In genomic region chr14:20219033-20219432, GRCh38 we compare ENCODE assay signal across 19 cellular contexts. TPM values are rescaled to one million over a fixed set of nuclear protein-coding genes. Genes with fewer than 3 reads are reported as not detected.
DNase-seq lines count a peak whose midpoint lies in the region; ATAC-seq, FAIRE-seq and TF ChIP-seq lines count a peak whose summit lies in the region.
"Had no signal": no experiment of that assay in that cellular context is flagged by ENCODE, and none has a peak within 500 bp of the region (broad histone marks: within the 10 kb centered on the region; RNA-seq: fewer than 3 reads in every experiment).

No MANE protein-coding gene starts in this region.

- dilution Hi-C loops in mammary epithelial cell (cut with HindIII; ENCODE audit: low sequenced_read_pairs) = no loop called here

- DNase-seq in MCF 10A (ENCODE audit: unreplicated experiment) = peak; percentile 27
- no peak for DNase-seq in mammary epithelial cell
- DNase-seq in MG63 = peak; percentile 3
- DNase-seq in K562 (ENCODE audit: extremely low read depth in 1 of 4, low spot score in 3 of 4) = peak in 1 of 4 experiments; percentile 21
- DNase-seq in RCC 7860 (ENCODE audit: low spot score) = no peak
- DNase-seq in CD14-positive monocyte (ENCODE audit: low spot score) = no peak
- no peak for DNase-seq in activated T-cell treated with anti-CD3 and anti-CD28 coated beads, Interleukin-2, amount 50 U/mL, for 72 hours
- DNase-seq in ureter (ENCODE audit: low spot score) = no peak
- DNase-seq: 8988T, Karpas-422, NCI-H1417, NCI-H1930, NCI-H2171, NCI-H446 treated with DMSO at 0.1 percent for 48 hours, NCI-H774, RPMI8226 had no signal

- no peak for TF ChIP-seq POLR2A in K562 (conservative IDR thresholded peaks at IDR 0.05)

- H3K9me3 Mint-ChIP-seq in MCF 10A (ENCODE audit: unreplicated experiment) (no peaks in the 10 kb centered on the region), CD14-positive monocyte (peaks cover 0 to 3% (median 0%) of the 10 kb centered on the region in 7 donors)
- H3K9me3 Mint-ChIP-seq in activated T-cell treated with anti-CD3 and anti-CD28 coated beads, Interleukin-2, amount 50 U/mL, for 72 hours = no peaks in the 10 kb centered on the region

- no peak overlapping the region for H2AFZ ChIP-seq in mammary epithelial cell (ENCODE audit: low read depth, low read length)
- H2AFZ ChIP-seq in K562 (ENCODE audit: low read depth, low read length) = peak overlapping the region; percentile 84
- H2AFZ ChIP-seq: GM23338 had no signal

- H3K4me1 Mint-ChIP-seq in MCF 10A (ENCODE audit: insufficient read depth, unreplicated experiment) = no peaks in the 10 kb centered on the region
- no peaks in the 10 kb centered on the region for H3K4me1 Mint-ChIP-seq in CD14-positive monocyte
- H3K4me1 Mint-ChIP-seq in activated T-cell treated with anti-CD3 and anti-CD28 coated beads, Interleukin-2, amount 50 U/mL, for 72 hours (ENCODE audit: low read depth) = no peaks in the 10 kb centered on the region
- H3K4me1 Mint-ChIP-seq: GM23338 had no signal

- H3K4me3 Mint-ChIP-seq in MCF 10A (ENCODE audit: unreplicated experiment) (no peak overlapping the region), CD14-positive monocyte (no peak overlapping the region)
- H3K4me3 Mint-ChIP-seq in activated T-cell treated with anti-CD3 and anti-CD28 coated beads, Interleukin-2, amount 50 U/mL, for 72 hours = no peak overlapping the region
- H3K4me3 Mint-ChIP-seq: GM23338 had no signal

- no peaks in the 10 kb centered on the region for H4K20me1 ChIP-seq in mammary epithelial cell (ENCODE audit: insufficient read depth, low read length)
- no peaks in the 10 kb centered on the region for H4K20me1 ChIP-seq in K562 (replicated peaks; ENCODE audit: control insufficient read depth, insufficient read depth, low read length)

- TF ChIP-seq RAD21 in K562 (CRISPR knock-in tag; conservative IDR thresholded peaks at IDR 0.05 in 1 of 2, IDR thresholded peaks at IDR 0.05 in 1 of 2) = no peak

- no peak overlapping the region for H3K27ac ChIP-seq in mammary epithelial cell (ENCODE audit: insufficient read depth, low read depth, low read length)
- no peak overlapping the region; the same call in 1 of the 3 replicates for H3K27ac ChIP-seq in K562 (ENCODE audit: extremely low read depth, low read depth, low read length)

- in situ Hi-C loops in mammary epithelial cell (cut with MboI; ENCODE audit: low sequenced_read_pairs in 2 of 2) (no loop called here), K562 (cut with MboI) (no loop called here)

- no peaks in the 10 kb centered on the region for H3K36me3 ChIP-seq in mammary epithelial cell (ENCODE audit: insufficient read depth, low read length)
- no peaks in the 10 kb centered on the region for H3K36me3 ChIP-seq in MG63
- H3K36me3 ChIP-seq in K562 (ENCODE audit: control insufficient read depth, insufficient read depth, low read length) = no peaks in the 10 kb centered on the region

- H3K36me3 Mint-ChIP-seq in MCF 10A (ENCODE audit: insufficient read depth, unreplicated experiment) (peaks cover 5% of the 10 kb centered on the region), CD14-positive monocyte (no peaks in the 10 kb centered on the region)
- H3K36me3 Mint-ChIP-seq in activated T-cell treated with anti-CD3 and anti-CD28 coated beads, Interleukin-2, amount 50 U/mL, for 72 hours (ENCODE audit: insufficient read depth in 2 of 2) = no peaks in the 10 kb centered on the region

- H3K27me3 Mint-ChIP-seq in MCF 10A (ENCODE audit: insufficient read depth, unreplicated experiment) = peaks cover 8% of the 10 kb centered on the region
- H3K27me3 Mint-ChIP-seq in CD14-positive monocyte (ENCODE audit: low read depth in 3 of 3) = peaks cover 0 to 9% (median under 1%) of the 10 kb centered on the region in 3 donors
- no peaks in the 10 kb centered on the region for H3K27me3 Mint-ChIP-seq in activated T-cell treated with anti-CD3 and anti-CD28 coated beads, Interleukin-2, amount 50 U/mL, for 72 hours (ENCODE audit: low read depth)

- H3K4me3 ChIP-seq in mammary epithelial cell (replicated peaks in 1 of 3; ENCODE audit: insufficient read depth in 1 of 3, low read depth in 2 of 3, low read length in 3 of 3) (no peak overlapping the region), MG63 (no peak overlapping the region), K562 (no peak overlapping the region)
- H3K4me3 ChIP-seq: GM23338 had no signal

- no peak for TF ChIP-seq EP300 in K562 (IDR thresholded peaks at IDR 0.05; ENCODE audit: low read length)

- H3K27ac Mint-ChIP-seq in MCF 10A (ENCODE audit: low read depth, unreplicated experiment) (no peak overlapping the region), CD14-positive monocyte (no peak overlapping the region)
- H3K27ac Mint-ChIP-seq in activated T-cell treated with anti-CD3 and anti-CD28 coated beads, Interleukin-2, amount 50 U/mL, for 72 hours = no peak overlapping the region
- H3K27ac Mint-ChIP-seq: GM23338 had no signal

- intact Hi-C loops in MCF 10A (cut with micrococcal nuclease) (no loop called here), mammary epithelial cell (cut with micrococcal nuclease) (loop anchor here (5.0 kb wide), 1 partner anchor 43 kb away; no protein-coding TSS in a partner anchor), K562 (cut with micrococcal nuclease) (no loop called here), CD14-positive monocyte (cut with micrococcal nuclease) (no loop called here)

- no peak; the same call in 1 of the 3 replicates for ATAC-seq in K562
- no peak for ATAC-seq in activated T-cell treated with anti-CD3 and anti-CD28 coated beads, Interleukin-2, amount 50 U/mL, for 72 hours (replicated peaks in 1 of 2)
- ATAC-seq: GM23338 had no signal

- peak; percentile 29 for FAIRE-seq in K562 (lab: Jason Lieb, UNC)
- FAIRE-seq in RCC 7860 (lab: Jason Lieb, UNC) = no peak
- FAIRE-seq: G401.6 had no signal

- H3K9me1 ChIP-seq in K562 (ENCODE audit: control insufficient read depth, insufficient read depth, low read length) = no peaks in the 10 kb centered on the region

- no TSS peak for BruUV-seq in MCF 10A (replicated peaks; lab: Mats Ljungman, UMichigan)
- no TSS peak for BruUV-seq in mammary epithelial cell (replicated peaks; lab: Mats Ljungman, UMichigan)
- BruUV-seq in K562 (replicated peaks; lab: Mats Ljungman, UMichigan) = no TSS peak

- POLR2A ChIA-PET in MCF 10A (lab: Yijun Ruan, JAX) (no interaction called here), K562 (lab: Yijun Ruan, JAX) (no interaction called here)

- no peaks in the 10 kb centered on the region for H3K4me1 ChIP-seq in mammary epithelial cell (ENCODE audit: insufficient read depth, low read length)
- peaks cover 0 to 12% of the 10 kb centered on the region in 2 experiments; a peak in 3 of 5 replicates for H3K4me1 ChIP-seq in K562 (replicated peaks in 1 of 2; ENCODE audit: control insufficient read depth in 2 of 2, insufficient read depth in 2 of 2, low read length in 2 of 2)

- H3K27me3 ChIP-seq in mammary epithelial cell (ENCODE audit: insufficient read depth, low read length) (no peaks in the 10 kb centered on the region), MG63 (no peaks in the 10 kb centered on the region), K562 (ENCODE audit: control insufficient read depth in 2 of 2, insufficient read depth in 2 of 2, low read length in 2 of 2) (no peaks in the 10 kb centered on the region)

- H3K4me2 ChIP-seq in mammary epithelial cell (ENCODE audit: insufficient read depth, low read depth, low read length) (no peak overlapping the region), K562 (ENCODE audit: insufficient read depth, low read length) (peak overlapping the region; percentile 60; the same call in 1 of the 2 replicates)
- H3K4me2 ChIP-seq: GM23338 had no signal

- 4% methylated on average over 4 of the region's 4 CpGs for WGBS in mammary epithelial cell (ENCODE audit: low coverage, missing lambda C conversion rate)
- WGBS in K562 (ENCODE audit: insufficient coverage, low coverage, missing lambda C conversion rate) = 16% methylated on average over 4 of the region's 4 CpGs

- H3K9ac ChIP-seq in mammary epithelial cell (ENCODE audit: insufficient read depth, low read length) = no peak overlapping the region
- H3K9ac ChIP-seq in K562 (ENCODE audit: insufficient read depth in 1 of 2, low read depth in 2 of 2, low read length in 2 of 2) = no peak overlapping the region

- no peaks in the 10 kb centered on the region for H3K9me3 ChIP-seq in mammary epithelial cell (replicated peaks; ENCODE audit: insufficient read depth, low read length)
- H3K9me3 ChIP-seq in MG63 = peaks cover 2% of the 10 kb centered on the region; the same call in 1 of the 2 replicates
- no peaks in the 10 kb centered on the region for H3K9me3 ChIP-seq in K562 (replicated peaks; ENCODE audit: control insufficient read depth, insufficient read depth, low read depth, low read length)

- no peaks in the 10 kb centered on the region for H3K79me2 ChIP-seq in mammary epithelial cell (ENCODE audit: insufficient read depth, low read length)
- no peaks in the 10 kb centered on the region for H3K79me2 ChIP-seq in K562 (ENCODE audit: control insufficient read depth, insufficient read depth, low read length)

- TF ChIP-seq CTCF in MCF 10A (IDR thresholded peaks at IDR 0.05; ENCODE audit: unreplicated experiment) (no peak), mammary epithelial cell (conservative IDR thresholded peaks at IDR 0.05 in 1 of 2, IDR thresholded peaks at IDR 0.05 in 1 of 2; ENCODE audit: extremely low read depth in 1 of 2, insufficient read depth in 1 of 2, low read depth in 1 of 2, low read length in 2 of 2) (no peak), K562 (IDR thresholded peaks at IDR 0.05 in 2 of 3, conservative IDR thresholded peaks at IDR 0.05 in 1 of 3; ENCODE audit: insufficient read depth in 2 of 3, low read depth in 1 of 3, low read length in 3 of 3) (no peak), CD14-positive monocyte (IDR thresholded peaks at IDR 0.05) (no peak)

- CTCF ChIA-PET in MCF 10A (lab: Yijun Ruan, JAX) = interaction anchor here (0.7 kb wide), 1 partner anchor 1284 kb away, joined by 3 read pairs; no protein-coding TSS in a partner anchor
- CTCF ChIA-PET in mammary epithelial cell (lab: Charles Lee; ENCODE audit: low non-redundant PET) = no interaction called here
- CTCF ChIA-PET in K562 (lab: Yijun Ruan, JAX; ENCODE audit: low intra/inter-chr PET ratio) = no interaction called here

RNA-seq across cellular contexts. Expression of gene OR11H6, which starts 4.5 kb away (rescaled TPM):
- total RNA-seq in MCF 10A (2022) (not detected in 2 replicates), mammary epithelial cell (not detected), K562 (2014; rRNA removed) (not detected in 2 replicates), K562 (2014; rRNA removed; fragmentation: Illumina TruSeq; extraction: Trizol) (not detected in 2 replicates), K562 (2015; rRNA removed; fragmentation: Illumina TruSeq; extraction: Trizol) (not detected in 2 replicates), K562 (2021) (not detected in 2 replicates), ureter (not detected)
- polyA plus RNA-seq in mammary epithelial cell (not detected), K562 (2011; rRNA removed) (not detected in 2 replicates), K562 (2014; fragmentation: Illumina TruSeq; extraction: Trizol) (not detected in 2 replicates), K562 (2014; fragmentation: Nextera tagmentation; extraction: Ambion mirVana) (not detected), K562 (2014; rRNA removed) (not detected in 2 replicates), CD14-positive monocyte (not detected)
- not detected for polyA minus RNA-seq in mammary epithelial cell
- total RNA-seq in MG63 (2014; rRNA removed; shearing (Covaris generic); ENCODE audit: low replicate concordance) = not detected in 2 replicates
- not detected in 2 replicates for total RNA-seq in K562 (2011; cell fraction: chromatin; rRNA removed; ENCODE audit: low replicate concordance)
- not detected in 2 replicates for total RNA-seq in K562 (2011; cell fraction: nucleolus; rRNA removed)
- total RNA-seq in K562 (2011; cell fraction: nucleoplasm; rRNA removed) = not detected in 2 replicates
- polyA plus RNA-seq in K562 (2011; cell fraction: cytosol; rRNA removed) = not detected in 2 replicates
- polyA plus RNA-seq in K562 (2011; cell fraction: nucleus; rRNA removed) = not detected in 2 replicates
- not detected in 2 replicates for polyA plus RNA-seq in K562 (2012)
- polyA minus RNA-seq in K562 (2011; rRNA and poly(A)+ RNA removed) = not detected in 2 replicates
- not detected in 2 replicates for polyA minus RNA-seq in K562 (2011; cell fraction: cytosol; rRNA and poly(A)+ RNA removed)
- not detected in 2 replicates for polyA minus RNA-seq in K562 (2011; cell fraction: nucleus; rRNA and poly(A)+ RNA removed)
- not detected for total RNA-seq in activated T-cell treated with anti-CD3 and anti-CD28 coated beads, Interleukin-2, amount 50 U/mL, for 72 hours
- total RNA-seq: GM23338, SK-MEL-5 had no signal
- polyA plus RNA-seq: GM23338 had no signal

RNA-seq across cellular contexts. Expression of gene OR11H7, which starts 9.7 kb away (rescaled TPM):
- total RNA-seq in MCF 10A (2022) = not detected in 2 replicates
- total RNA-seq in mammary epithelial cell = not detected
- polyA plus RNA-seq in mammary epithelial cell = not detected
- not detected for polyA minus RNA-seq in mammary epithelial cell
- total RNA-seq in MG63 (2014; rRNA removed; shearing (Covaris generic); ENCODE audit: low replicate concordance) = not detected in 2 replicates
- total RNA-seq in K562 (2011; cell fraction: chromatin; rRNA removed; ENCODE audit: low replicate concordance) = not detected in 2 replicates
- not detected in 2 replicates for total RNA-seq in K562 (2011; cell fraction: nucleolus; rRNA removed)
- not detected in 2 replicates for total RNA-seq in K562 (2011; cell fraction: nucleoplasm; rRNA removed)
- not detected in 2 replicates for total RNA-seq in K562 (2014; rRNA removed)
- total RNA-seq in K562 (2014; rRNA removed; fragmentation: Illumina TruSeq; extraction: Trizol) = not detected in 2 replicates
- total RNA-seq in K562 (2015; rRNA removed; fragmentation: Illumina TruSeq; extraction: Trizol) = not detected in 2 replicates
- not detected in 2 replicates for total RNA-seq in K562 (2021)
- not detected in 2 replicates for polyA plus RNA-seq in K562 (2011; rRNA removed)
- not detected in 2 replicates for polyA plus RNA-seq in K562 (2011; cell fraction: cytosol; rRNA removed)
- polyA plus RNA-seq in K562 (2011; cell fraction: nucleus; rRNA removed) = not detected in 2 replicates
- polyA plus RNA-seq in K562 (2012) = not detected in 2 replicates
- not detected in 2 replicates for polyA plus RNA-seq in K562 (2014; fragmentation: Illumina TruSeq; extraction: Trizol)
- not detected for polyA plus RNA-seq in K562 (2014; fragmentation: Nextera tagmentation; extraction: Ambion mirVana)
- not detected in 2 replicates for polyA plus RNA-seq in K562 (2014; rRNA removed)
- polyA minus RNA-seq in K562 (2011; rRNA and poly(A)+ RNA removed) = not detected in 2 replicates
- polyA minus RNA-seq in K562 (2011; cell fraction: cytosol; rRNA and poly(A)+ RNA removed) = not detected in 2 replicates
- polyA minus RNA-seq in K562 (2011; cell fraction: nucleus; rRNA and poly(A)+ RNA removed) = not detected in 2 replicates
- polyA plus RNA-seq in CD14-positive monocyte = not detected
- total RNA-seq in activated T-cell treated with anti-CD3 and anti-CD28 coated beads, Interleukin-2, amount 50 U/mL, for 72 hours = not detected
- not detected for total RNA-seq in ureter
- total RNA-seq: GM23338, SK-MEL-5 had no signal
- polyA plus RNA-seq: GM23338 had no signal

RNA-seq across cellular contexts. Expression of gene OR11H4, which starts 20.1 kb away (rescaled TPM):
- total RNA-seq in MCF 10A (2022) = not detected in 2 replicates
- not detected for total RNA-seq in mammary epithelial cell
- polyA plus RNA-seq in mammary epithelial cell = not detected
- not detected for polyA minus RNA-seq in mammary epithelial cell
- total RNA-seq in MG63 (2014; rRNA removed; shearing (Covaris generic); ENCODE audit: low replicate concordance) = not detected in 2 replicates
- not detected in 2 replicates for total RNA-seq in K562 (2011; cell fraction: chromatin; rRNA removed; ENCODE audit: low replicate concordance)
- total RNA-seq in K562 (2011; cell fraction: nucleolus; rRNA removed) = not detected in 2 replicates
- total RNA-seq in K562 (2011; cell fraction: nucleoplasm; rRNA removed) = not detected in 2 replicates
- total RNA-seq in K562 (2014; rRNA removed) = not detected in 2 replicates
- total RNA-seq in K562 (2014; rRNA removed; fragmentation: Illumina TruSeq; extraction: Trizol) = not detected in 2 replicates
- total RNA-seq in K562 (2015; rRNA removed; fragmentation: Illumina TruSeq; extraction: Trizol) = not detected in 2 replicates
- total RNA-seq in K562 (2021) = not detected in 2 replicates
- not detected in 2 replicates for polyA plus RNA-seq in K562 (2011; rRNA removed)
- polyA plus RNA-seq in K562 (2011; cell fraction: cytosol; rRNA removed) = not detected in 2 replicates
- polyA plus RNA-seq in K562 (2011; cell fraction: nucleus; rRNA removed) = not detected in 2 replicates
- not detected in 2 replicates for polyA plus RNA-seq in K562 (2012)
- not detected in 2 replicates for polyA plus RNA-seq in K562 (2014; fragmentation: Illumina TruSeq; extraction: Trizol)
- polyA plus RNA-seq in K562 (2014; fragmentation: Nextera tagmentation; extraction: Ambion mirVana) = not detected
- not detected in 2 replicates for polyA plus RNA-seq in K562 (2014; rRNA removed)
- polyA minus RNA-seq in K562 (2011; rRNA and poly(A)+ RNA removed) = not detected in 2 replicates
- not detected in 2 replicates for polyA minus RNA-seq in K562 (2011; cell fraction: cytosol; rRNA and poly(A)+ RNA removed)
- not detected in 2 replicates for polyA minus RNA-seq in K562 (2011; cell fraction: nucleus; rRNA and poly(A)+ RNA removed)
- polyA plus RNA-seq in CD14-positive monocyte = not detected
- not detected for total RNA-seq in activated T-cell treated with anti-CD3 and anti-CD28 coated beads, Interleukin-2, amount 50 U/mL, for 72 hours
- total RNA-seq in ureter = not detected
- total RNA-seq: GM23338, SK-MEL-5 had no signal
- polyA plus RNA-seq: GM23338 had no signal

RNA-seq across cellular contexts. Expression of gene OR11G2, which starts 28.3 kb away (rescaled TPM):
- total RNA-seq in MCF 10A (2022) = not detected in 2 replicates
- total RNA-seq in mammary epithelial cell = not detected
- polyA plus RNA-seq in mammary epithelial cell = not detected
- polyA minus RNA-seq in mammary epithelial cell = not detected
- total RNA-seq in MG63 (2014; rRNA removed; shearing (Covaris generic); ENCODE audit: low replicate concordance) = not detected in 2 replicates
- not detected in 2 replicates for total RNA-seq in K562 (2011; cell fraction: chromatin; rRNA removed; ENCODE audit: low replicate concordance)
- not detected in 2 replicates for total RNA-seq in K562 (2011; cell fraction: nucleolus; rRNA removed)
- total RNA-seq in K562 (2011; cell fraction: nucleoplasm; rRNA removed) = not detected in 2 replicates
- not detected in 2 replicates for total RNA-seq in K562 (2014; rRNA removed)
- not detected in 2 replicates for total RNA-seq in K562 (2014; rRNA removed; fragmentation: Illumina TruSeq; extraction: Trizol)
- total RNA-seq in K562 (2015; rRNA removed; fragmentation: Illumina TruSeq; extraction: Trizol) = not detected in 2 replicates
- not detected in 2 replicates for total RNA-seq in K562 (2021)
- not detected in 2 replicates for polyA plus RNA-seq in K562 (2011; rRNA removed)
- polyA plus RNA-seq in K562 (2011; cell fraction: cytosol; rRNA removed) = not detected in 2 replicates
- polyA plus RNA-seq in K562 (2011; cell fraction: nucleus; rRNA removed) = not detected in 2 replicates
- polyA plus RNA-seq in K562 (2012) = not detected in 2 replicates
- polyA plus RNA-seq in K562 (2014; fragmentation: Illumina TruSeq; extraction: Trizol) = not detected in 2 replicates
- polyA plus RNA-seq in K562 (2014; fragmentation: Nextera tagmentation; extraction: Ambion mirVana) = not detected
- not detected in 2 replicates for polyA plus RNA-seq in K562 (2014; rRNA removed)
- polyA minus RNA-seq in K562 (2011; rRNA and poly(A)+ RNA removed) = not detected in 2 replicates
- not detected in 2 replicates for polyA minus RNA-seq in K562 (2011; cell fraction: cytosol; rRNA and poly(A)+ RNA removed)
- not detected in 2 replicates for polyA minus RNA-seq in K562 (2011; cell fraction: nucleus; rRNA and poly(A)+ RNA removed)
- polyA plus RNA-seq in CD14-positive monocyte = not detected
- not detected for total RNA-seq in activated T-cell treated with anti-CD3 and anti-CD28 coated beads, Interleukin-2, amount 50 U/mL, for 72 hours
- total RNA-seq in ureter = not detected
- total RNA-seq: GM23338, SK-MEL-5 had no signal
- polyA plus RNA-seq: GM23338 had no signal

Comparison
In these comparisons a context has a peak if more than half of its experiments do, and no peak if none do; other contexts are left out.
1. DNase-seq: peak in MCF 10A (single experiment) and MG63 (single experiment); none in mammary epithelial cell (single experiment), RCC 7860 (single experiment), CD14-positive monocyte (single experiment), activated T-cell treated with anti-CD3 and anti-CD28 coated beads, Interleukin-2, amount 50 U/mL, for 72 hours (0 of 2) and ureter (single experiment).